8 cellular contexts compared by ENCODE assay signal in genomic region chr17:80260791-80261158, GRCh38. TPM values are rescaled to one million over a fixed set of nuclear protein-coding genes. Genes with fewer than 3 reads are reported as not detected.
DNase-seq lines count a peak whose midpoint lies in the region; ATAC-seq and TF ChIP-seq lines count a peak whose summit lies in the region.

Gene RNF213 (plus strand): TSS chr17:80260852. CDS start chr17:80263682, 2,830 bp downstream.

- DNase-seq in GM04504 (ENCODE audit: low read depth) = peak; percentile 10
- peak; percentile 43 for DNase-seq in RPMI7951 (ENCODE audit: low read depth)
- DNase-seq in activated naive CD4-positive, alpha-beta T cell treated with anti-CD3 and anti-CD28 coated beads, Interleukin-2, amount 50 U/mL, for 72 hours (ENCODE audit: low spot score in 2 of 2) = peak; percentile 57 to 81
- DNase-seq in head of caudate nucleus = peak in 32 of 42 donors; percentile 29 to 71 (median 48)
- DNase-seq in osteocyte (ENCODE audit: extremely low spot score, unreplicated experiment) = no peak
- no peak for DNase-seq in inferior parietal cortex (ENCODE audit: extremely low spot score)

- H3K27ac Mint-ChIP-seq in activated naive CD4-positive, alpha-beta T cell treated with anti-CD3 and anti-CD28 coated beads, Interleukin-2, amount 50 U/mL, for 72 hours = peak within 1 kb of the TSS; percentile 96 to 98
- H3K27ac Mint-ChIP-seq in osteocyte (ENCODE audit: unreplicated experiment) = peak within 1 kb of the TSS; percentile 95

- H3K4me3 Mint-ChIP-seq in osteocyte (ENCODE audit: unreplicated experiment) = peak within 1 kb of the TSS; percentile 83

- peaks cover 26% of the 10 kb centered on the region for H3K4me1 Mint-ChIP-seq in osteocyte (ENCODE audit: unreplicated experiment)

- no peaks in the 10 kb centered on the region for H3K27me3 Mint-ChIP-seq in osteocyte (ENCODE audit: unreplicated experiment)

- TF ChIP-seq CTCF in osteocyte (IDR thresholded peaks at IDR 0.05) = no peak

- intact Hi-C loops in head of caudate nucleus (cut with DNase I) = loop anchor here (10.0 kb wide), 1 partner anchor 116 kb away; the partner anchor contains the start of gene EIF4A3

- peaks cover 37 to 40% of the 10 kb centered on the region in 2 donors for H3K36me3 Mint-ChIP-seq in activated naive CD4-positive, alpha-beta T cell treated with anti-CD3 and anti-CD28 coated beads, Interleukin-2, amount 50 U/mL, for 72 hours
- H3K36me3 Mint-ChIP-seq in osteocyte (ENCODE audit: unreplicated experiment) = peaks cover 12% of the 10 kb centered on the region

- H3K9me3 Mint-ChIP-seq in activated naive CD4-positive, alpha-beta T cell treated with anti-CD3 and anti-CD28 coated beads, Interleukin-2, amount 50 U/mL, for 72 hours = peaks cover 0 to 3% of the 10 kb centered on the region in 2 donors
- H3K9me3 Mint-ChIP-seq in osteocyte (ENCODE audit: unreplicated experiment) = no peaks in the 10 kb centered on the region

- ATAC-seq in HG02678 (IDR thresholded peaks at IDR 0.05; ENCODE audit: unreplicated experiment) = peak; percentile 35
- peak; percentile 7 to 29 for ATAC-seq in activated naive CD4-positive, alpha-beta T cell treated with anti-CD3 and anti-CD28 coated beads, Interleukin-2, amount 50 U/mL, for 72 hours
- ATAC-seq in HG02571 (IDR thresholded peaks at IDR 0.05; ENCODE audit: unreplicated experiment) = no peak

RNA-seq across cellular contexts. Expression of gene RNF213, which starts in this region (rescaled TPM):
- 23.5 and 23.8 TPM in 2 replicates for total RNA-seq in RPMI7951 (2014; rRNA removed; shearing (Covaris generic))
- total RNA-seq in activated naive CD4-positive, alpha-beta T cell treated with anti-CD3 and anti-CD28 coated beads, Interleukin-2, amount 50 U/mL, for 72 hours = 100 to 1,000 TPM; 415 to 602 TPM
- total RNA-seq in osteocyte = 106 and 131 TPM in 2 replicates

Comparison
In these comparisons a context has a peak if more than half of its experiments do, and no peak if none do; other contexts are left out.
1. DNase-seq: peak in GM04504 (single experiment), RPMI7951 (single experiment), activated naive CD4-positive, alpha-beta T cell treated with anti-CD3 and anti-CD28 coated beads, Interleukin-2, amount 50 U/mL, for 72 hours (2 of 2) and head of caudate nucleus (32 of 42); none in osteocyte (single experiment) and inferior parietal cortex (single experiment).